In the genomic region with DNA sequence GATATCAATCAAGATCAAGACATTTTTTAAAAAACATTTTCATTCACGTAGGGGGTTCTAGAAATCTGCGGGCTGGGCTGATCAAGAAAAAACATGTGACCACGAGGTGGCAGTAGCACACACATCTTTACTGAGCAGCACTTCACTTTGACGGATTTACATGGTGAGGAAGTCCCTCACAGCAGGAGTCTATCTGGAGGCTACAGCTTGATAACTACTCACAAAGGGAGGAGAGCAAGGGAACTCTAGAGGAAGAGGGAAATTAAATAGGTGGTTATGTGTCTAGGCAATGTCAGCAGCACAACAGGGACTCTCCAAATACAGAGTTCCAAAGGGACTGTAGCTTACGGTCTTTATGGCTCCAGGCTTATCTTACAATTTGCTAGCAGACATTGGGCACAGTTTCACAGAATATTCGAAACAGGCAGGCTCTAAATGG, we compare ENCODE assay signal across 8 cellular contexts.
A peak's percentile ranks its signal among the peaks of the same experiment; 100 is the strongest.
DNase-seq lines count a peak whose midpoint lies in the region; ATAC-seq, FAIRE-seq and TF ChIP-seq lines count a peak whose summit lies in the region.

No MANE protein-coding gene starts in this region.

- H3K27ac ChIP-seq in SJSA1 (no peak overlapping the region), pancreas (no peak overlapping the region)

- H3K9me3 Mint-ChIP-seq in endothelial cell (ENCODE audit: unreplicated experiment) = no peaks in the 10 kb centered on the region

- intact Hi-C loops in pancreas (cut with DNase I) = no loop called here

- H3K9me3 ChIP-seq in BE2C (no peaks in the 10 kb centered on the region), SJSA1 (replicated peaks) (peaks cover 2% of the 10 kb centered on the region; the same call in 1 of the 2 replicates), pancreas (no peaks in the 10 kb centered on the region)

- H3K4me3 ChIP-seq in BE2C (ENCODE audit: low read depth, low read length) = no peak overlapping the region
- H3K4me3 ChIP-seq in SJSA1 = no peak overlapping the region
- no peak overlapping the region for H3K4me3 ChIP-seq in pancreas

- peaks cover 6% of the 10 kb centered on the region for H3K36me3 Mint-ChIP-seq in endothelial cell (ENCODE audit: low read depth, unreplicated experiment)

- no peak for FAIRE-seq in pancreas (lab: Jason Lieb, UNC)

- DNase-seq in BE2C = peak; percentile 69
- peak; percentile 42 for DNase-seq in NCI-H1048 (lab: John Stamatoyannopoulos, UW)
- peak; percentile 42 to 59 for DNase-seq in SJSA1 (ENCODE audit: low read depth in 1 of 2, low spot score in 2 of 2)
- DNase-seq in endothelial cell (ENCODE audit: low spot score) = peak; percentile 72
- peak in 2 of 6 donors; percentile 22 to 25 for DNase-seq in pancreas
- no peak for DNase-seq in hippocampal formation (lab: John Stamatoyannopoulos, UW)

- 23 to 25% methylated on average over 6 of the region's 6 CpGs for WGBS in pancreas, 2 donors

- peak; percentile 79 for TF ChIP-seq CTCF in BE2C (IDR thresholded peaks at IDR 0.05; ENCODE audit: low read depth, low read length)
- peak; percentile 83 for TF ChIP-seq CTCF in endothelial cell (IDR thresholded peaks at IDR 0.05; ENCODE audit: unreplicated experiment)
- peak in 3 of 4 donors; percentile 29 to 31 (median 30) for TF ChIP-seq CTCF in pancreas (IDR thresholded peaks at IDR 0.05)

- H3K27me3 ChIP-seq in BE2C (no peaks in the 10 kb centered on the region; the same call in 1 of the 2 replicates), SJSA1 (replicated peaks) (no peaks in the 10 kb centered on the region), pancreas (no peaks in the 10 kb centered on the region)

- H3K36me3 ChIP-seq in BE2C (no peaks in the 10 kb centered on the region), SJSA1 (no peaks in the 10 kb centered on the region), pancreas (no peaks in the 10 kb centered on the region)

- H3K27ac Mint-ChIP-seq in endothelial cell (ENCODE audit: unreplicated experiment) = no peak overlapping the region

- no peak overlapping the region for H3K4me3 Mint-ChIP-seq in endothelial cell (ENCODE audit: unreplicated experiment)

- no peaks in the 10 kb centered on the region for H3K4me1 Mint-ChIP-seq in endothelial cell (ENCODE audit: unreplicated experiment)

- H3K4me1 ChIP-seq in BE2C = no peaks in the 10 kb centered on the region
- H3K4me1 ChIP-seq in SJSA1 (replicated peaks) = no peaks in the 10 kb centered on the region
- H3K4me1 ChIP-seq in pancreas = no peaks in the 10 kb centered on the region

- ATAC-seq in GM18499 (IDR thresholded peaks at IDR 0.05; ENCODE audit: insufficient read depth, unreplicated experiment) = peak; percentile 83
- peak; percentile 94 for ATAC-seq in HG02759 (IDR thresholded peaks at IDR 0.05; ENCODE audit: unreplicated experiment)
- peak in 3 of 4 donors; percentile 55 to 77 (median 58) for ATAC-seq in pancreas

- H3K27me3 Mint-ChIP-seq in endothelial cell (ENCODE audit: unreplicated experiment) = no peaks in the 10 kb centered on the region

Comparison
In these comparisons a context has a peak if more than half of its experiments do, and no peak if none do; other contexts are left out.
1. DNase-seq: peak in BE2C (single experiment), NCI-H1048 (single experiment), SJSA1 (2 of 2) and endothelial cell (single experiment); none in hippocampal formation (0 of 2).
2. CTCF ChIP-seq: peak in every context shown above with its lines; median percentile 83 in endothelial cell; 79 in BE2C; 30 in pancreas.
3. Peak in every context shown above with its lines, with median percentiles within 50 percentile points of each other: ATAC-seq.